Comparison of ENCODE assay signal across 20 cellular contexts in the genomic region with DNA sequence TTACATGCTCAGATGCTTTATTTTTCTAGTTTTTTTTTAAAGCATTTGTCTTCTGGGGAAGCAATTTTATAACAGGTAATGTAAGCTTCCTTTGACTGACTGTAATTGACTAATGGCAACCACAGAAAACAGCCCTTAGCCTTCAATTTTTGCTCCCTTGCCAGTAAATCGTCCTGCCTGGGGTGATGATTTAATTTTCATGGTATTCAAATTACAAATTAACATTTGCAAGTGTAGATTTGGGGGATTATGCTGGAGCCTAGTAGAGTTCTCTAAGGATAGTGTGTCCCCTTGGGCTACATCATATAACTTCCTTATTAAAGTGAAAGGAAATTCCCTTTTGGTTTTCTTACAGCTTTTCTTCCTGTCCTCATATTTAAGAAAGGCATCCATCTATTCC. TPM values are rescaled to one million over a fixed set of nuclear protein-coding genes. Genes with fewer than 3 reads are reported as not detected.
DNase-seq lines count a peak whose midpoint lies in the region; ATAC-seq and TF ChIP-seq lines count a peak whose summit lies in the region.
"Had no signal": no experiment of that assay in that cellular context is flagged by ENCODE, and none has a peak within 500 bp of the region (broad histone marks: within the 10 kb centered on the region; RNA-seq: fewer than 3 reads in every experiment).

No MANE protein-coding gene starts in this region.

- H3K9me3 ChIP-seq in mammary epithelial cell (replicated peaks; ENCODE audit: insufficient read depth, low read length) (no peaks in the 10 kb centered on the region), breast epithelium (no peaks in the 10 kb centered on the region), MM.1S (replicated peaks; ENCODE audit: insufficient read depth, low read length) (no peaks in the 10 kb centered on the region), hepatocyte (ENCODE audit: low read depth) (no peaks in the 10 kb centered on the region), WERI-Rb-1 (ENCODE audit: severe bottlenecking) (no peaks in the 10 kb centered on the region)
- H3K9me3 ChIP-seq: Caco-2, colonic mucosa had no signal

- H2AFZ ChIP-seq in mammary epithelial cell (ENCODE audit: low read depth, low read length), result peak overlapping the region; percentile 42
- H2AFZ ChIP-seq in MM.1S (ENCODE audit: low read length), result 0 out of 2 replicates have a peak overlapping the region, but pooled peaks have one; percentile 19
- no peak overlapping the region for H2AFZ ChIP-seq in hepatocyte
- H2AFZ ChIP-seq: parathyroid adenoma had no signal

- peak overlapping the region in 3 of 5 experiments; percentile 26 to 63 (median 42) for H3K27ac Mint-ChIP-seq in brain
- peak overlapping the region; percentile 54 for H3K27ac Mint-ChIP-seq in stimulated activated naive B cell treated with anti-CD40 and anti-IgM and Interleukin-4, amounts not matched to agents 10 μg/mL and 1 μg/mL and 100 μg/mL, for 72 hours
- H3K27ac Mint-ChIP-seq: activated CD4-positive, alpha-beta T cell treated with anti-CD3 and anti-CD28 coated beads, Interleukin-2, amount 10 ng/mL, durations not matched to agents 7 days and 5 days had no signal

- peak in 1 of 2 donors; percentile 38 for ATAC-seq in stimulated activated naive B cell treated with anti-CD40 and anti-IgM and Interleukin-4, amounts not matched to agents 10 μg/mL and 1 μg/mL and 100 μg/mL, for 72 hours (replicated peaks)

- no peaks in the 10 kb centered on the region for H3K36me3 ChIP-seq in mammary epithelial cell (ENCODE audit: insufficient read depth, low read length)
- H3K36me3 ChIP-seq in breast epithelium, result no peaks in the 10 kb centered on the region
- H3K36me3 ChIP-seq in MM.1S (replicated peaks; ENCODE audit: insufficient read depth, low read length), result no peaks in the 10 kb centered on the region
- H3K36me3 ChIP-seq in hepatocyte (replicated peaks; ENCODE audit: insufficient read depth, low read depth), result no peaks in the 10 kb centered on the region
- no peaks in the 10 kb centered on the region for H3K36me3 ChIP-seq in WERI-Rb-1
- H3K36me3 ChIP-seq: colonic mucosa had no signal

- 14% methylated on average over 1 of the region's 1 CpG for WGBS in mammary epithelial cell (ENCODE audit: low coverage, missing lambda C conversion rate)
- 36% methylated on average over 1 of the region's 1 CpG for WGBS in hepatocyte (ENCODE audit: low lambda C conversion rate, missing lambda C conversion rate)

- H3K27ac ChIP-seq in mammary epithelial cell (ENCODE audit: insufficient read depth, low read depth, low read length), result no peak overlapping the region
- H3K27ac ChIP-seq in breast epithelium, result no peak overlapping the region
- no peak overlapping the region for H3K27ac ChIP-seq in MM.1S (ENCODE audit: low read length)
- H3K27ac ChIP-seq in hepatocyte, result no peak overlapping the region
- H3K27ac ChIP-seq in WERI-Rb-1, result no peak overlapping the region
- H3K27ac ChIP-seq: colonic mucosa, parathyroid adenoma had no signal

- DNase-seq in mammary epithelial cell (peak; percentile 11), breast epithelium (ENCODE audit: low spot score in 2 of 2) (no peak), MM.1S (no peak), hepatocyte (ENCODE audit: low spot score) (no peak), 8988T (no peak), WERI-Rb-1 (no peak)
- DNase-seq in stimulated activated naive B cell treated with anti-CD40 and anti-IgM and Interleukin-4, amounts not matched to agents 10 μg/mL and 1 μg/mL and 100 μg/mL, for 72 hours, result no peak
- DNase-seq: activated CD4-positive, alpha-beta T cell treated with anti-CD3 and anti-CD28 coated beads, Interleukin-2, amount 10 ng/mL, durations not matched to agents 7 days and 5 days; activated naive CD4-positive, alpha-beta T cell treated with Interleukin-2 at 50 U/mL for 16 hours; Caco-2; colonic mucosa; left ventricle myocardium superior; NCI-H1417; SHP77 treated with DMSO at 0.1 percent for 48 hours; small intestine; stimulated activated CD4-positive, alpha-beta T cell treated with anti-CD3 and anti-CD28 coated beads, Interleukin-4, amount 100 ng/mL, for 24 hours; T1000 had no signal

- H3K36me3 Mint-ChIP-seq in brain, result no peaks in the 10 kb centered on the region
- H3K36me3 Mint-ChIP-seq in stimulated activated naive B cell treated with anti-CD40 and anti-IgM and Interleukin-4, amounts not matched to agents 10 μg/mL and 1 μg/mL and 100 μg/mL, for 72 hours, result no peaks in the 10 kb centered on the region
- H3K36me3 Mint-ChIP-seq: IgD-negative memory B cell had no signal

- peaks cover 0 to 2% (median 0%) of the 10 kb centered on the region in 5 experiments for H3K9me3 Mint-ChIP-seq in brain
- H3K9me3 Mint-ChIP-seq in stimulated activated naive B cell treated with anti-CD40 and anti-IgM and Interleukin-4, amounts not matched to agents 10 μg/mL and 1 μg/mL and 100 μg/mL, for 72 hours, result no peaks in the 10 kb centered on the region
- H3K9me3 Mint-ChIP-seq: activated CD4-positive, alpha-beta T cell treated with anti-CD3 and anti-CD28 coated beads, Interleukin-2, amount 10 ng/mL, durations not matched to agents 7 days and 5 days; IgD-negative memory B cell had no signal

- H3K4me3 ChIP-seq in mammary epithelial cell (replicated peaks in 1 of 3; ENCODE audit: insufficient read depth in 1 of 3, low read depth in 2 of 3, low read length in 3 of 3) (no peak overlapping the region), breast epithelium (no peak overlapping the region), MM.1S (ENCODE audit: low read length) (no peak overlapping the region), hepatocyte (no peak overlapping the region), WERI-Rb-1 (ENCODE audit: low read depth, low read length) (no peak overlapping the region)
- H3K4me3 ChIP-seq: colonic mucosa had no signal

- intact Hi-C loops in mammary epithelial cell (cut with micrococcal nuclease) (no loop called here), breast epithelium (cut with DNase I; ENCODE audit: low total_unique reads) (no loop called here)

- H3K4me2 ChIP-seq in mammary epithelial cell (ENCODE audit: insufficient read depth, low read depth, low read length), result peak overlapping the region; percentile 42
- no peak overlapping the region for H3K4me2 ChIP-seq in MM.1S (ENCODE audit: low read depth, low read length)
- H3K4me2 ChIP-seq in hepatocyte, result no peak overlapping the region

- no TSS peak for BruUV-seq in mammary epithelial cell (replicated peaks; lab: Mats Ljungman, UMichigan)

- peak overlapping the region in 2 of 5 experiments; percentile 6 to 53 for H3K4me3 Mint-ChIP-seq in brain
- H3K4me3 Mint-ChIP-seq in stimulated activated naive B cell treated with anti-CD40 and anti-IgM and Interleukin-4, amounts not matched to agents 10 μg/mL and 1 μg/mL and 100 μg/mL, for 72 hours, result peak overlapping the region; percentile 40 to 61
- H3K4me3 Mint-ChIP-seq: activated CD4-positive, alpha-beta T cell treated with anti-CD3 and anti-CD28 coated beads, Interleukin-2, amount 10 ng/mL, durations not matched to agents 7 days and 5 days had no signal

- H3K79me2 ChIP-seq in mammary epithelial cell (ENCODE audit: insufficient read depth, low read length) (no peaks in the 10 kb centered on the region), MM.1S (ENCODE audit: low read length) (no peaks in the 10 kb centered on the region), hepatocyte (no peaks in the 10 kb centered on the region)
- H3K79me2 ChIP-seq: parathyroid adenoma had no signal

- H3F3A ChIP-seq in MM.1S (ENCODE audit: insufficient read depth, low read length), result no peaks in the 10 kb centered on the region

- in situ Hi-C loops in mammary epithelial cell (cut with MboI; ENCODE audit: low sequenced_read_pairs in 2 of 2), result no loop called here

- H4K20me1 ChIP-seq in mammary epithelial cell (ENCODE audit: insufficient read depth, low read length) (no peaks in the 10 kb centered on the region), MM.1S (ENCODE audit: insufficient read depth, low read length) (no peaks in the 10 kb centered on the region), hepatocyte (ENCODE audit: insufficient read depth, poor library complexity, severe bottlenecking) (no peaks in the 10 kb centered on the region)

- H3K9ac ChIP-seq in mammary epithelial cell (ENCODE audit: insufficient read depth, low read length) (no peak overlapping the region), MM.1S (ENCODE audit: low read length) (no peak overlapping the region)
- H3K9ac ChIP-seq: parathyroid adenoma had no signal

- H3K4me1 ChIP-seq in mammary epithelial cell (ENCODE audit: insufficient read depth, low read length), result peaks cover 19% of the 10 kb centered on the region
- H3K4me1 ChIP-seq in breast epithelium, result no peaks in the 10 kb centered on the region
- no peaks in the 10 kb centered on the region for H3K4me1 ChIP-seq in MM.1S (ENCODE audit: low read length)
- no peaks in the 10 kb centered on the region for H3K4me1 ChIP-seq in hepatocyte (ENCODE audit: insufficient read depth)
- H3K4me1 ChIP-seq: Caco-2, colonic mucosa, parathyroid adenoma had no signal

- CTCF ChIA-PET in mammary epithelial cell (lab: Charles Lee; ENCODE audit: low non-redundant PET), result no interaction called here

- peaks cover 42% of the 10 kb centered on the region for H3K4me1 Mint-ChIP-seq in brain
- H3K4me1 Mint-ChIP-seq in stimulated activated naive B cell treated with anti-CD40 and anti-IgM and Interleukin-4, amounts not matched to agents 10 μg/mL and 1 μg/mL and 100 μg/mL, for 72 hours, result peaks cover 14 to 38% of the 10 kb centered on the region in 2 donors
- H3K4me1 Mint-ChIP-seq: activated CD4-positive, alpha-beta T cell treated with anti-CD3 and anti-CD28 coated beads, Interleukin-2, amount 10 ng/mL, durations not matched to agents 7 days and 5 days had no signal

- TF ChIP-seq POLR2A in breast epithelium (IDR thresholded peaks at IDR 0.05), result no peak

- H3K9me2 ChIP-seq in MM.1S (replicated peaks; ENCODE audit: insufficient read depth, low read length) (no peaks in the 10 kb centered on the region), hepatocyte (replicated peaks; ENCODE audit: insufficient read depth) (no peaks in the 10 kb centered on the region)

- TF ChIP-seq CTCF in mammary epithelial cell (conservative IDR thresholded peaks at IDR 0.05 in 1 of 2, IDR thresholded peaks at IDR 0.05 in 1 of 2; ENCODE audit: extremely low read depth in 1 of 2, insufficient read depth in 1 of 2, low read depth in 1 of 2, low read length in 2 of 2) (no peak), breast epithelium (IDR thresholded peaks at IDR 0.05) (no peak), MM.1S (IDR thresholded peaks at IDR 0.05; ENCODE audit: low read length) (no peak), brain (conservative IDR thresholded peaks at IDR 0.05) (no peak), hepatocyte (IDR thresholded peaks at IDR 0.05; ENCODE audit: poor library complexity) (no peak), WERI-Rb-1 (IDR thresholded peaks at IDR 0.05; ENCODE audit: low read depth, low read length) (no peak)

- H3K27me3 ChIP-seq in mammary epithelial cell (ENCODE audit: insufficient read depth, low read length), result no peaks in the 10 kb centered on the region
- no peaks in the 10 kb centered on the region for H3K27me3 ChIP-seq in breast epithelium
- H3K27me3 ChIP-seq in MM.1S (replicated peaks; ENCODE audit: insufficient read depth, low read length), result no peaks in the 10 kb centered on the region
- no peaks in the 10 kb centered on the region for H3K27me3 ChIP-seq in hepatocyte
- H3K27me3 ChIP-seq in WERI-Rb-1 (ENCODE audit: insufficient read depth, low read depth, severe bottlenecking), result no peaks in the 10 kb centered on the region
- H3K27me3 ChIP-seq: colonic mucosa had no signal

- no peaks in the 10 kb centered on the region for H3K27me3 Mint-ChIP-seq in brain
- no peaks in the 10 kb centered on the region for H3K27me3 Mint-ChIP-seq in stimulated activated naive B cell treated with anti-CD40 and anti-IgM and Interleukin-4, amounts not matched to agents 10 μg/mL and 1 μg/mL and 100 μg/mL, for 72 hours
- H3K27me3 Mint-ChIP-seq: activated CD4-positive, alpha-beta T cell treated with anti-CD3 and anti-CD28 coated beads, Interleukin-2, amount 10 ng/mL, durations not matched to agents 7 days and 5 days; IgD-negative memory B cell had no signal

- dilution Hi-C loops in mammary epithelial cell (cut with HindIII; ENCODE audit: low sequenced_read_pairs), result no loop called here

RNA-seq across cellular contexts. Expression of a gene that starts 36.1 kb away (rescaled TPM):
- total RNA-seq in mammary epithelial cell, result 10 to 100 TPM; 33.3 to 34.0 TPM
- 5.9 TPM for polyA plus RNA-seq in mammary epithelial cell
- polyA minus RNA-seq in mammary epithelial cell, result 10.0 TPM
- total RNA-seq in breast epithelium, result 10 to 100 TPM in 1 of 3 donors, 1 to 10 TPM in 2; 7.2 to 27.5 (median 7.3) TPM
- 18.5 TPM for polyA plus RNA-seq in brain (ENCODE audit: insufficient read depth, low read depth, low replicate concordance)
- 6.7 and 9.4 TPM in 2 replicates for total RNA-seq in hepatocyte
- polyA plus RNA-seq in hepatocyte, result 3.7 and 5.8 TPM in 2 replicates
